Comparison of ENCODE assay signal across 17 cellular contexts in the genomic region with DNA sequence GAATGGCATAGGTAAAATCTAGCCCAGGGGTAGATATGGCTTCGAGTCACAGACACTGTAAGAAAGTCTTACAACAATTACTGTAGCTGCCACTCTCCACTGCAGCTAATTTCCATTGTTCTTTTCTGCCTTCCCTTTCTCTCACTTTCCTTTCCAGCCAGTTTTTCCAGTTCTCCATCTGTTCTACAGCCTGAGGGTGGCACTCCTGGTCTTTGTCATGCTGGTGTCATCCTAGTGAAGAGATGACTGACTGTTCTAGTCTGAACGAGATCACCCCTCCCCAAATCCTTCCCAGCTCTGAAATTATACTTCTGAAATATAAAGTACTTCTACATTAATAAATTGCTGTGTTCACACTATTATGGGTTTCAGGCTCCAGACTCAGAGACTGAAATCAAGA.
A peak's percentile ranks its signal among the peaks of the same experiment; 100 is the strongest.
DNase-seq lines count a peak whose midpoint lies in the region; ATAC-seq and TF ChIP-seq lines count a peak whose summit lies in the region.
"Had no signal": no experiment of that assay in that cellular context is flagged by ENCODE, and none has a peak within 500 bp of the region (broad histone marks: within the 10 kb centered on the region; RNA-seq: fewer than 3 reads in every experiment).

No MANE protein-coding gene starts in this region.

- H3K27ac ChIP-seq in RWPE2 (ENCODE audit: poor library complexity, severe bottlenecking) (no peak overlapping the region), upper lobe of right lung (no peak overlapping the region)
- H3K27ac ChIP-seq: SJSA1 had no signal

- ATAC-seq in RWPE2 (ENCODE audit: low read depth) (peak; percentile 84), HG02678 (IDR thresholded peaks at IDR 0.05; ENCODE audit: unreplicated experiment) (no peak), upper lobe of right lung (no peak), left colon (no peak)
- ATAC-seq: naive thymus-derived CD4-positive, alpha-beta T cell; right cardiac atrium; stimulated activated naive CD8-positive, alpha-beta T cell treated with anti-CD3 and anti-CD28 coated beads, Interleukin-15, Interleukin-2, amounts not matched to agents 100 U/mL and 50 U/mL, for 24 hours had no signal

- intact Hi-C loops in upper lobe of right lung (cut with DNase I) (no loop called here), left colon (cut with DNase I, micrococcal nuclease) (no loop called here)

- H3K36me3 ChIP-seq in BE2C (no peaks in the 10 kb centered on the region), H7 (replicated peaks; ENCODE audit: control insufficient read depth, insufficient read depth, low read length) (no peaks in the 10 kb centered on the region), RWPE2 (ENCODE audit: low read depth) (no peaks in the 10 kb centered on the region), upper lobe of right lung (no peaks in the 10 kb centered on the region)
- H3K36me3 ChIP-seq: SJSA1 had no signal

- H3K4me3 ChIP-seq in BE2C (ENCODE audit: low read depth, low read length) (no peak overlapping the region), H7 (ENCODE audit: insufficient read depth, low read depth, low read length) (no peak overlapping the region), RWPE2 (ENCODE audit: severe bottlenecking) (no peak overlapping the region), upper lobe of right lung (no peak overlapping the region)
- H3K4me3 ChIP-seq: SJSA1 had no signal

- H3K4me1 ChIP-seq in BE2C = no peaks in the 10 kb centered on the region; the same call in 1 of the 2 replicates
- H3K4me1 ChIP-seq in RWPE2 (ENCODE audit: insufficient read depth, poor library complexity, severe bottlenecking) = no peaks in the 10 kb centered on the region
- H3K4me1 ChIP-seq in upper lobe of right lung = no peaks in the 10 kb centered on the region
- H3K4me1 ChIP-seq: SJSA1 had no signal

- H3K27me3 ChIP-seq in BE2C (no peaks in the 10 kb centered on the region), H7 (ENCODE audit: control insufficient read depth, insufficient read depth, low read length) (no peaks in the 10 kb centered on the region), RWPE2 (ENCODE audit: insufficient read depth, poor library complexity, severe bottlenecking) (no peaks in the 10 kb centered on the region), upper lobe of right lung (no peaks in the 10 kb centered on the region)

- peak; percentile 45 for TF ChIP-seq CTCF in BE2C (IDR thresholded peaks at IDR 0.05; ENCODE audit: low read depth, low read length)
- peak; percentile 58 for TF ChIP-seq CTCF in RWPE2 (IDR thresholded peaks at IDR 0.05; ENCODE audit: poor library complexity, severe bottlenecking)
- no peak for TF ChIP-seq CTCF in upper lobe of right lung (IDR thresholded peaks at IDR 0.05)

- peak; percentile 35 for DNase-seq in BE2C
- DNase-seq in H7 = peak; percentile 38
- DNase-seq in RWPE2 (ENCODE audit: low spot score) = no peak
- peak; percentile 41 for DNase-seq in iPS-NIHi7 (ENCODE audit: extremely low spot score)
- DNase-seq in stimulated activated CD4-positive, alpha-beta T cell treated with anti-CD3 and anti-CD28 coated beads, Interleukin-15, amount 100 ng/mL, for 24 hours = no peak
- no peak for DNase-seq in upper lobe of right lung
- no peak for DNase-seq in left colon
- DNase-seq: activated naive CD4-positive, alpha-beta T cell treated with anti-CD3 and anti-CD28 coated beads, Interleukin-2, amount 10 ng/mL, durations not matched to agents 7 days and 5 days; effector memory CD4-positive, alpha-beta T cell; GF-D8; kidney glomerular epithelial cell; naive thymus-derived CD4-positive, alpha-beta T cell; NCI-H526 treated with DMSO at 0.1 percent for 48 hours; right cardiac atrium; stimulated activated naive CD8-positive, alpha-beta T cell treated with anti-CD3 and anti-CD28 coated beads, Interleukin-15, Interleukin-2, amounts not matched to agents 100 U/mL and 50 U/mL, for 24 hours had no signal

- H3K9me3 ChIP-seq in BE2C (no peaks in the 10 kb centered on the region; the same call in 1 of the 2 replicates), RWPE2 (ENCODE audit: severe bottlenecking) (no peaks in the 10 kb centered on the region), upper lobe of right lung (no peaks in the 10 kb centered on the region)
- H3K9me3 ChIP-seq: SJSA1 had no signal

Comparison
In these comparisons a context has a peak if more than half of its experiments do, and no peak if none do; other contexts are left out.
1. DNase-seq: peak in BE2C (single experiment), H7 (single experiment) and iPS-NIHi7 (single experiment); none in RWPE2 (single experiment), stimulated activated CD4-positive, alpha-beta T cell treated with anti-CD3 and anti-CD28 coated beads, Interleukin-15, amount 100 ng/mL, for 24 hours (single experiment), upper lobe of right lung (single experiment) and left colon (0 of 2).